1 cellular context compared by ENCODE assay signal in genomic region chr20:36468149-36469000, GRCh38.
TF ChIP-seq lines count a peak whose summit lies in the region.

No MANE protein-coding gene starts in this region.

TF ChIP-seq in GM23338, 12 proteins besides CTCF, POLR2A, EP300 and RAD21 (continued from another document):
- no peak for TF ChIP-seq ZNF462 (CRISPR knock-in tag; IDR thresholded peaks at IDR 0.05)
- TF ChIP-seq EZH2 (IDR thresholded peaks at IDR 0.05; ENCODE audit: low read depth, unreplicated experiment) = no peak
TF ChIP-seq in GM23338: peak in this region for 0.
